33 cellular contexts compared by ENCODE assay signal in genomic region chr11:32510039-32510438, GRCh38.
"Had no signal": no experiment of that assay in that cellular context is flagged by ENCODE, and none has a peak within 500 bp of the region (broad histone marks: within the 10 kb centered on the region; RNA-seq: fewer than 3 reads in every experiment).

No MANE protein-coding gene starts in this region.

- H3K4me1 Mint-ChIP-seq: activated CD4-positive, alpha-beta memory T cell treated with anti-CD3 and anti-CD28 coated beads, Interleukin-2, amount 10 ng/mL, durations not matched to agents 7 days and 5 days; activated CD4-positive, alpha-beta T cell treated with anti-CD3 and anti-CD28 coated beads, Interleukin-2, amount 10 ng/mL, durations not matched to agents 7 days and 5 days had no signal

- H3K27me3 ChIP-seq: body of pancreas, foreskin keratinocyte, gastrocnemius medialis had no signal

- H3K9me3 ChIP-seq: body of pancreas, esophagus muscularis mucosa, gastrocnemius medialis, heart left ventricle had no signal

- H3K36me3 ChIP-seq: esophagus muscularis mucosa, gastrocnemius medialis, heart left ventricle, WERI-Rb-1 had no signal

- H3K4me1 ChIP-seq: body of pancreas, esophagus muscularis mucosa, foreskin keratinocyte, gastrocnemius medialis, heart left ventricle had no signal

- H3K27ac Mint-ChIP-seq: activated CD4-positive, alpha-beta memory T cell treated with anti-CD3 and anti-CD28 coated beads, Interleukin-2, amount 10 ng/mL, durations not matched to agents 7 days and 5 days; activated CD4-positive, alpha-beta T cell treated with anti-CD3 and anti-CD28 coated beads, Interleukin-2, amount 10 ng/mL, durations not matched to agents 7 days and 5 days; activated naive CD8-positive, alpha-beta T cell; activated T-cell treated with anti-CD3 and anti-CD28 coated beads, Interleukin-2, amount 50 U/mL, for 24 hours; activated T-cell treated with anti-CD3 and anti-CD28 coated beads, Interleukin-2, amount 50 U/mL, for 72 hours; effector memory CD8-positive, alpha-beta T cell; T-helper 17 cell; T-helper 2 cell treated with Interferon-gamma antibody and Interleukin-4, amounts not matched to agents 5 μg/mL and 100 μg/mL, for 36 hours had no signal

- H3K27ac ChIP-seq: body of pancreas, esophagus muscularis mucosa, foreskin keratinocyte, gastrocnemius medialis, heart left ventricle, WERI-Rb-1 had no signal

- H3K4me3 Mint-ChIP-seq: activated CD4-positive, alpha-beta memory T cell treated with anti-CD3 and anti-CD28 coated beads, Interleukin-2, amount 10 ng/mL, durations not matched to agents 7 days and 5 days; activated CD4-positive, alpha-beta T cell treated with anti-CD3 and anti-CD28 coated beads, Interleukin-2, amount 10 ng/mL, durations not matched to agents 7 days and 5 days; activated naive CD8-positive, alpha-beta T cell; activated T-cell treated with anti-CD3 and anti-CD28 coated beads, Interleukin-2, amount 50 U/mL, for 24 hours; activated T-cell treated with anti-CD3 and anti-CD28 coated beads, Interleukin-2, amount 50 U/mL, for 72 hours; effector memory CD8-positive, alpha-beta T cell; T-helper 17 cell; T-helper 2 cell treated with Interferon-gamma antibody and Interleukin-4, amounts not matched to agents 5 μg/mL and 100 μg/mL, for 36 hours had no signal

- ATAC-seq: activated T-cell treated with anti-CD3 and anti-CD28 coated beads, Interleukin-2, amount 50 U/mL, for 72 hours; body of pancreas; effector memory CD8-positive, alpha-beta T cell; foreskin keratinocyte; gastrocnemius medialis; heart left ventricle; T-helper 17 cell had no signal

- H3K4me3 ChIP-seq: body of pancreas, esophagus muscularis mucosa, gastrocnemius medialis, heart left ventricle had no signal

- H3K27me3 Mint-ChIP-seq: activated CD4-positive, alpha-beta memory T cell treated with anti-CD3 and anti-CD28 coated beads, Interleukin-2, amount 10 ng/mL, durations not matched to agents 7 days and 5 days had no signal

- H3K36me3 Mint-ChIP-seq: activated naive CD8-positive, alpha-beta T cell had no signal

- H3K9me3 Mint-ChIP-seq: activated CD4-positive, alpha-beta memory T cell treated with anti-CD3 and anti-CD28 coated beads, Interleukin-2, amount 10 ng/mL, durations not matched to agents 7 days and 5 days; activated CD4-positive, alpha-beta T cell treated with anti-CD3 and anti-CD28 coated beads, Interleukin-2, amount 10 ng/mL, durations not matched to agents 7 days and 5 days; activated T-cell treated with anti-CD3 and anti-CD28 coated beads, Interleukin-2, amount 50 U/mL, for 24 hours; activated T-cell treated with anti-CD3 and anti-CD28 coated beads, Interleukin-2, amount 50 U/mL, for 72 hours; effector memory CD8-positive, alpha-beta T cell; T-helper 2 cell treated with Interferon-gamma antibody and Interleukin-4, amounts not matched to agents 5 μg/mL and 100 μg/mL, for 36 hours had no signal

- DNase-seq: activated CD4-positive, alpha-beta memory T cell treated with anti-CD3 and anti-CD28 coated beads, Interleukin-2, amount 10 ng/mL, durations not matched to agents 7 days and 5 days; activated CD4-positive, alpha-beta T cell treated with anti-CD3 and anti-CD28 coated beads for 1 hour; activated CD4-positive, alpha-beta T cell treated with anti-CD3 and anti-CD28 coated beads for 4 hours; activated CD4-positive, alpha-beta T cell treated with anti-CD3 and anti-CD28 coated beads, Interleukin-2, amount 10 ng/mL, durations not matched to agents 7 days and 5 days; activated CD4-positive, alpha-beta T cell treated with anti-CD3 and anti-CD28 coated beads, Interleukin-2, amount 50 U/mL, for 4 hours; activated CD4-positive, CD25-positive, alpha-beta regulatory T cell; activated CD8-positive, alpha-beta memory T cell treated with anti-CD3 and anti-CD28 coated beads, Interleukin-2, amount 50 U/mL, for 48 hours; activated gamma-delta T cell; activated naive CD4-positive, alpha-beta T cell; activated naive CD4-positive, alpha-beta T cell treated with anti-CD3 and anti-CD28 coated beads, Interleukin-2, amount 50 U/mL, for 16 hours; activated T-cell treated with anti-CD3 and anti-CD28 coated beads for 4 hours; activated T-cell treated with anti-CD3 and anti-CD28 coated beads, Interleukin-2, amount 50 U/mL, for 24 hours; activated T-cell treated with anti-CD3 and anti-CD28 coated beads, Interleukin-2, amount 50 U/mL, for 72 hours; amniotic stem cell; anterior cingulate cortex; body of pancreas; caudate nucleus; cortex of kidney; dermis blood vessel endothelial cell; effector CD4-positive, alpha-beta T cell; effector memory CD8-positive, alpha-beta T cell; erythroblast; foreskin keratinocyte; gastrocnemius medialis; glutamatergic neuron; heart left ventricle; T-helper 1 cell; T-helper 17 cell; T1000; WERI-Rb-1 had no signal
